ENCODE assay signal across 11 cellular contexts in the genomic region with DNA sequence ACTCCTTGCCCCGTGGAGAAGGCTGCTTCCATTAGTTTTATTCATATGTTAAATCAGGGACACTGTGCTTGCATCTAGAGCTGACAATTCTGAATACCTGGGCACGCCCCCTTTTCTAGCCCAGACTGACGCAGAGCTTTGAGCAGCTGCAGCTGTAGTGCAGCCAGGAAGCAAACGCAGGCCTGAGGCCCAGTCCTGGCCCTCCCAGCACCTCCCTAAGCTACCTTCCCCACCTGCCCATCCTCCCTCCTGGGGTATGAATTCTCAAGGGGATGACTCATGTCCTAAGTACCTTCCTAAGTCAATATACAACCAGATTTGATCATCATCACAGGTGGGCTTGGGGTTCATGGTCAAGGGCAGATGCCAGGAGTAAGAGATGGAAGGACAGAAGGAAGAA. TPM values are rescaled to one million over a fixed set of nuclear protein-coding genes. Genes with fewer than 3 reads are reported as not detected.
DNase-seq lines count a peak whose midpoint lies in the region; ATAC-seq, FAIRE-seq and TF ChIP-seq lines count a peak whose summit lies in the region.
"Had no signal": no experiment of that assay in that cellular context is flagged by ENCODE, and none has a peak within 500 bp of the region (broad histone marks: within the 10 kb centered on the region; RNA-seq: fewer than 3 reads in every experiment).

No MANE protein-coding gene starts in this region.

- no peak for FAIRE-seq in bronchial epithelial cell (lab: Jason Lieb, UNC)
- FAIRE-seq: A204.1 had no signal

- no peak for ATAC-seq in HG03039 (IDR thresholded peaks at IDR 0.05; ENCODE audit: unreplicated experiment)

- no peaks in the 10 kb centered on the region for H3K27me3 Mint-ChIP-seq in neural crest cell (ENCODE audit: low read depth)

- H3K9me3 Mint-ChIP-seq in neural crest cell = no peaks in the 10 kb centered on the region

- peak; percentile 11 for DNase-seq in NCI-H748 (lab: John Stamatoyannopoulos, UW; ENCODE audit: unreplicated experiment)
- no peak for DNase-seq in NCI-H748 treated with DMSO at 0.1 percent for 48 hours (lab: John Stamatoyannopoulos, UW)
- DNase-seq in NCI-H345 treated with DMSO at 0.1 percent for 48 hours (lab: John Stamatoyannopoulos, UW; ENCODE audit: unreplicated experiment) = peak; percentile 25
- peak; percentile 93 for DNase-seq in bronchial epithelial cell (ENCODE audit: low read depth)
- DNase-seq in neural crest cell (ENCODE audit: low read depth, low spot score) = no peak
- DNase-seq in SIG-M5 (lab: John Stamatoyannopoulos, UW) = no peak
- no peak for DNase-seq in stimulated activated naive CD4-positive, alpha-beta T cell (lab: John Stamatoyannopoulos, UW)
- DNase-seq: activated effector memory CD4-positive, alpha-beta T cell treated with anti-CD3 and anti-CD28 coated beads, Interleukin-2, amount 50 U/mL, for 16 hours had no signal

- H3K4me3 Mint-ChIP-seq in neural crest cell = peak overlapping the region; percentile 90

- TF ChIP-seq CTCF in bronchial epithelial cell (IDR thresholded peaks at IDR 0.05; ENCODE audit: insufficient read depth, low read length, severe bottlenecking) (no peak), neural crest cell (conservative IDR thresholded peaks at IDR 0.05) (no peak)

- no peak overlapping the region for H3K27ac Mint-ChIP-seq in neural crest cell (ENCODE audit: unreplicated experiment)

- H3K36me3 ChIP-seq in bronchial epithelial cell (ENCODE audit: control insufficient read depth, insufficient read depth, low read length) = peaks cover 3% of the 10 kb centered on the region

- peaks cover 53% of the 10 kb centered on the region for H3K4me1 Mint-ChIP-seq in neural crest cell

- H3K27me3 ChIP-seq in bronchial epithelial cell (ENCODE audit: control insufficient read depth, insufficient read depth, low read length) = no peaks in the 10 kb centered on the region

- peaks cover 12% of the 10 kb centered on the region for H3K36me3 Mint-ChIP-seq in neural crest cell (ENCODE audit: low read depth)

- H3K4me3 ChIP-seq in bronchial epithelial cell (ENCODE audit: low read depth, low read length) = no peak overlapping the region
- H3K4me3 ChIP-seq: SK-N-MC had no signal

RNA-seq across cellular contexts. Expression of a gene that starts 3.5 kb away (rescaled TPM):
- total RNA-seq in bronchial epithelial cell (7.6 TPM in 2 replicates), neural crest cell (100.0 and 110 TPM in 2 replicates)

RNA-seq across cellular contexts. Expression of a gene that starts 30.8 kb away (rescaled TPM):
- total RNA-seq in bronchial epithelial cell (12.4 and 16.4 TPM in 2 replicates), neural crest cell (54.3 and 54.5 TPM in 2 replicates)

RNA-seq across cellular contexts. Expression of a gene that starts 53.1 kb away (rescaled TPM):
- 0.79 and 1.0 TPM in 2 replicates for total RNA-seq in bronchial epithelial cell
- 3.5 and 3.8 TPM in 2 replicates for total RNA-seq in neural crest cell

Comparison
In these comparisons a context has a peak if more than half of its experiments do, and no peak if none do; other contexts are left out.
1. DNase-seq: peak in NCI-H748 (single experiment), NCI-H345 treated with DMSO at 0.1 percent for 48 hours (single experiment) and bronchial epithelial cell (single experiment); none in NCI-H748 treated with DMSO at 0.1 percent for 48 hours (single experiment), neural crest cell (single experiment), SIG-M5 (single experiment) and stimulated activated naive CD4-positive, alpha-beta T cell (0 of 6).
2. RNA of a gene that starts 3.5 kb away (total RNA-seq): 100.0 to 110 TPM in neural crest cell; 7.6 TPM in bronchial epithelial cell; every median in the first group is over 10 times any median in the second.